9 cellular contexts compared by ENCODE assay signal in genomic region chr4:156475322-156475721, GRCh38.
DNase-seq lines count a peak whose midpoint lies in the region; ATAC-seq and TF ChIP-seq lines count a peak whose summit lies in the region.
"Had no signal": no experiment of that assay in that cellular context is flagged by ENCODE, and none has a peak within 500 bp of the region (broad histone marks: within the 10 kb centered on the region; RNA-seq: fewer than 3 reads in every experiment).

No MANE protein-coding gene starts in this region.

- no peaks in the 10 kb centered on the region for H3K9me3 Mint-ChIP-seq in activated T-cell treated with anti-CD3 and anti-CD28 coated beads, Interleukin-2, amount 50 U/mL, for 24 hours

- no peaks in the 10 kb centered on the region for H3K27me3 Mint-ChIP-seq in activated T-cell treated with anti-CD3 and anti-CD28 coated beads, Interleukin-2, amount 50 U/mL, for 24 hours

- H3K36me3 ChIP-seq in heart left ventricle (no peaks in the 10 kb centered on the region), testis (ENCODE audit: low read depth, missing control alignments) (no peaks in the 10 kb centered on the region)
- H3K36me3 ChIP-seq: upper lobe of left lung had no signal

- H3K4me1 Mint-ChIP-seq in activated T-cell treated with anti-CD3 and anti-CD28 coated beads, Interleukin-2, amount 50 U/mL, for 24 hours (ENCODE audit: low read depth) = no peaks in the 10 kb centered on the region

- TF ChIP-seq POLR2A in heart left ventricle (IDR thresholded peaks at IDR 0.05) (no peak), testis (IDR thresholded peaks at IDR 0.05) (no peak)

- no peaks in the 10 kb centered on the region for H3K36me3 Mint-ChIP-seq in activated T-cell treated with anti-CD3 and anti-CD28 coated beads, Interleukin-2, amount 50 U/mL, for 24 hours (ENCODE audit: low read depth)

- TF ChIP-seq CTCF in heart left ventricle (IDR thresholded peaks at IDR 0.05) (peak; percentile 24 to 70 (median 50)), testis (IDR thresholded peaks at IDR 0.05) (peak; percentile 18 to 43 (median 32))

- no peaks in the 10 kb centered on the region for H3K9me3 ChIP-seq in heart left ventricle
- H3K9me3 ChIP-seq in testis = no peaks in the 10 kb centered on the region
- H3K9me3 ChIP-seq: upper lobe of left lung had no signal

- peak; percentile 84 for ATAC-seq in SK-N-SH treated with all-trans-retinoic acid at 6 μM for 48 hours
- peak; percentile 57 to 85 (median 65) for ATAC-seq in heart left ventricle
- ATAC-seq in GM19452 (IDR thresholded peaks at IDR 0.05; ENCODE audit: unreplicated experiment) = no peak

- H3K4me3 Mint-ChIP-seq in activated T-cell treated with anti-CD3 and anti-CD28 coated beads, Interleukin-2, amount 50 U/mL, for 24 hours = no peak overlapping the region

- H3K27ac Mint-ChIP-seq in activated T-cell treated with anti-CD3 and anti-CD28 coated beads, Interleukin-2, amount 50 U/mL, for 24 hours = no peak overlapping the region

- H3K4me1 ChIP-seq in heart left ventricle (no peaks in the 10 kb centered on the region), testis (no peaks in the 10 kb centered on the region)
- H3K4me1 ChIP-seq: upper lobe of left lung had no signal

- H3K27me3 ChIP-seq in heart left ventricle (peaks cover 0 to 4% (median 0%) of the 10 kb centered on the region in 9 donors), testis (no peaks in the 10 kb centered on the region)
- H3K27me3 ChIP-seq: upper lobe of left lung had no signal

- intact Hi-C loops in heart left ventricle (cut with DNase I) (loop anchor here in 9 of 10 donors (1.0 to 10.0 kb wide), 10 partner anchors 199 to 1502 kb away; partner anchors contain the start of gene PDGFC (in 4 of the 9)), testis (cut with DNase I; ENCODE audit: low total_unique reads) (no loop called here)

- peak; percentile 47 for DNase-seq in CD1c-positive myeloid dendritic cell (ENCODE audit: extremely low spot score)
- DNase-seq in LHCN-M2 (ENCODE audit: low read depth) = peak; percentile 82
- DNase-seq in heart left ventricle = no peak
- DNase-seq in testis = no peak
- DNase-seq in activated T-cell treated with anti-CD3 and anti-CD28 coated beads, Interleukin-2, amount 50 U/mL, for 24 hours = no peak
- no peak for DNase-seq in T1000 (lab: John Stamatoyannopoulos, UW)

- H3K4me3 ChIP-seq in heart left ventricle (no peak overlapping the region), testis (no peak overlapping the region)
- H3K4me3 ChIP-seq: upper lobe of left lung had no signal

- no peak overlapping the region for H3K27ac ChIP-seq in heart left ventricle
- H3K27ac ChIP-seq in testis = no peak overlapping the region
- H3K27ac ChIP-seq: upper lobe of left lung had no signal

TF ChIP-seq in SK-N-SH treated with all-trans-retinoic acid at 6 μM for 48 hours, 23 proteins besides CTCF, POLR2A, EP300 and RAD21:
- TF ChIP-seq TSHZ2 (CRISPR knock-in tag; IDR thresholded peaks at IDR 0.05) = no peak
- no peak for TF ChIP-seq PATZ1 (CRISPR knock-in tag; IDR thresholded peaks at IDR 0.05; ENCODE audit: borderline replicate concordance)
- TF ChIP-seq ZFP30 (CRISPR knock-in tag; IDR thresholded peaks at IDR 0.05) = no peak
- no peak for TF ChIP-seq RARB (CRISPR knock-in tag; IDR thresholded peaks at IDR 0.05)
- no peak for TF ChIP-seq TCF4 (CRISPR knock-in tag; IDR thresholded peaks at IDR 0.05; ENCODE audit: borderline replicate concordance)
- no peak for TF ChIP-seq POU6F1 (CRISPR knock-in tag; IDR thresholded peaks at IDR 0.05; ENCODE audit: borderline replicate concordance, low read depth)
- no peak for TF ChIP-seq TOX (CRISPR knock-in tag; IDR thresholded peaks at IDR 0.05; ENCODE audit: borderline replicate concordance)
- no peak for TF ChIP-seq BACH2 (CRISPR knock-in tag; IDR thresholded peaks at IDR 0.05; ENCODE audit: borderline replicate concordance)
- no peak for TF ChIP-seq ARNTL (CRISPR knock-in tag; IDR thresholded peaks at IDR 0.05; ENCODE audit: borderline replicate concordance, low read depth)
- no peak for TF ChIP-seq CREB5 (CRISPR knock-in tag; IDR thresholded peaks at IDR 0.05; ENCODE audit: low read depth)
- TF ChIP-seq ZNF8 (CRISPR knock-in tag; IDR thresholded peaks at IDR 0.05) = no peak
- no peak for TF ChIP-seq PPARA (CRISPR knock-in tag; IDR thresholded peaks at IDR 0.05; ENCODE audit: borderline replicate concordance)
- TF ChIP-seq GLIS3 (CRISPR knock-in tag; IDR thresholded peaks at IDR 0.05) = no peak
- TF ChIP-seq ZNF70 (CRISPR knock-in tag; IDR thresholded peaks at IDR 0.05) = no peak
- TF ChIP-seq OSR1 (CRISPR knock-in tag; IDR thresholded peaks at IDR 0.05) = no peak
- TF ChIP-seq ZC3H10 (CRISPR knock-in tag; IDR thresholded peaks at IDR 0.05) = no peak

Comparison
In these comparisons a context has a peak if more than half of its experiments do, and no peak if none do; other contexts are left out.
1. DNase-seq: peak in CD1c-positive myeloid dendritic cell (single experiment) and LHCN-M2 (single experiment); none in heart left ventricle (0 of 5), testis (single experiment), activated T-cell treated with anti-CD3 and anti-CD28 coated beads, Interleukin-2, amount 50 U/mL, for 24 hours (single experiment) and T1000 (single experiment).